1 cellular context compared by ENCODE assay signal in the genomic region with DNA sequence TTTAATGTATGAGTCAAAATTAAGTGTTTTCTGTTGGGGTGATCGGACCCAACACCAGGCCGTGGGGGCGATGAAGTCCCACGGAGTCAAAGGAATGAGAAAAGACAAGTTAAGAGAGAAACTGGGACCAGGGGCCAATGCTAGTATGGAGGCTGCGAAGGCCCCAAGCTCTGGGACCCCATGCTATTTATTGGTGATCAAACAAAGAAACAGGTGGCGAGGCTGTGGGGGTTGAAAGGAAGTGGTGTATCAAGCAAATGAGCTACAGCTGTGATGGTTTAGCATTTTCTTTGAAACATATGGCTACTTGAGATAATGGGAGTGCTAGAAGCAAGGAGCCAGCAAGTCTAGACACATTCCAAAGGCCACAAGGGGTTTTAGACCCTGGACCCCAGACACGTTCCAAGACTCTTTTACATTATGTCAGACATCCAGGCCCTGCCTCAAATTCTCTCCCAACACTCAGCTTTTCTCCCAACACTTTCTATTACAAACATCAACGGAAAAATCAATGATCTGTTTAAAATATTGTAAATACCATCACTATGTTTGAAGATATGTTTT.
A peak's percentile ranks its signal among the peaks of the same experiment; 100 is the strongest.
TF ChIP-seq lines count a peak whose summit lies in the region.

No MANE protein-coding gene starts in this region.

TF ChIP-seq in GM23338, 12 proteins besides CTCF, POLR2A, EP300 and RAD21 (continued from another document):
- TF ChIP-seq, protein P1, sequence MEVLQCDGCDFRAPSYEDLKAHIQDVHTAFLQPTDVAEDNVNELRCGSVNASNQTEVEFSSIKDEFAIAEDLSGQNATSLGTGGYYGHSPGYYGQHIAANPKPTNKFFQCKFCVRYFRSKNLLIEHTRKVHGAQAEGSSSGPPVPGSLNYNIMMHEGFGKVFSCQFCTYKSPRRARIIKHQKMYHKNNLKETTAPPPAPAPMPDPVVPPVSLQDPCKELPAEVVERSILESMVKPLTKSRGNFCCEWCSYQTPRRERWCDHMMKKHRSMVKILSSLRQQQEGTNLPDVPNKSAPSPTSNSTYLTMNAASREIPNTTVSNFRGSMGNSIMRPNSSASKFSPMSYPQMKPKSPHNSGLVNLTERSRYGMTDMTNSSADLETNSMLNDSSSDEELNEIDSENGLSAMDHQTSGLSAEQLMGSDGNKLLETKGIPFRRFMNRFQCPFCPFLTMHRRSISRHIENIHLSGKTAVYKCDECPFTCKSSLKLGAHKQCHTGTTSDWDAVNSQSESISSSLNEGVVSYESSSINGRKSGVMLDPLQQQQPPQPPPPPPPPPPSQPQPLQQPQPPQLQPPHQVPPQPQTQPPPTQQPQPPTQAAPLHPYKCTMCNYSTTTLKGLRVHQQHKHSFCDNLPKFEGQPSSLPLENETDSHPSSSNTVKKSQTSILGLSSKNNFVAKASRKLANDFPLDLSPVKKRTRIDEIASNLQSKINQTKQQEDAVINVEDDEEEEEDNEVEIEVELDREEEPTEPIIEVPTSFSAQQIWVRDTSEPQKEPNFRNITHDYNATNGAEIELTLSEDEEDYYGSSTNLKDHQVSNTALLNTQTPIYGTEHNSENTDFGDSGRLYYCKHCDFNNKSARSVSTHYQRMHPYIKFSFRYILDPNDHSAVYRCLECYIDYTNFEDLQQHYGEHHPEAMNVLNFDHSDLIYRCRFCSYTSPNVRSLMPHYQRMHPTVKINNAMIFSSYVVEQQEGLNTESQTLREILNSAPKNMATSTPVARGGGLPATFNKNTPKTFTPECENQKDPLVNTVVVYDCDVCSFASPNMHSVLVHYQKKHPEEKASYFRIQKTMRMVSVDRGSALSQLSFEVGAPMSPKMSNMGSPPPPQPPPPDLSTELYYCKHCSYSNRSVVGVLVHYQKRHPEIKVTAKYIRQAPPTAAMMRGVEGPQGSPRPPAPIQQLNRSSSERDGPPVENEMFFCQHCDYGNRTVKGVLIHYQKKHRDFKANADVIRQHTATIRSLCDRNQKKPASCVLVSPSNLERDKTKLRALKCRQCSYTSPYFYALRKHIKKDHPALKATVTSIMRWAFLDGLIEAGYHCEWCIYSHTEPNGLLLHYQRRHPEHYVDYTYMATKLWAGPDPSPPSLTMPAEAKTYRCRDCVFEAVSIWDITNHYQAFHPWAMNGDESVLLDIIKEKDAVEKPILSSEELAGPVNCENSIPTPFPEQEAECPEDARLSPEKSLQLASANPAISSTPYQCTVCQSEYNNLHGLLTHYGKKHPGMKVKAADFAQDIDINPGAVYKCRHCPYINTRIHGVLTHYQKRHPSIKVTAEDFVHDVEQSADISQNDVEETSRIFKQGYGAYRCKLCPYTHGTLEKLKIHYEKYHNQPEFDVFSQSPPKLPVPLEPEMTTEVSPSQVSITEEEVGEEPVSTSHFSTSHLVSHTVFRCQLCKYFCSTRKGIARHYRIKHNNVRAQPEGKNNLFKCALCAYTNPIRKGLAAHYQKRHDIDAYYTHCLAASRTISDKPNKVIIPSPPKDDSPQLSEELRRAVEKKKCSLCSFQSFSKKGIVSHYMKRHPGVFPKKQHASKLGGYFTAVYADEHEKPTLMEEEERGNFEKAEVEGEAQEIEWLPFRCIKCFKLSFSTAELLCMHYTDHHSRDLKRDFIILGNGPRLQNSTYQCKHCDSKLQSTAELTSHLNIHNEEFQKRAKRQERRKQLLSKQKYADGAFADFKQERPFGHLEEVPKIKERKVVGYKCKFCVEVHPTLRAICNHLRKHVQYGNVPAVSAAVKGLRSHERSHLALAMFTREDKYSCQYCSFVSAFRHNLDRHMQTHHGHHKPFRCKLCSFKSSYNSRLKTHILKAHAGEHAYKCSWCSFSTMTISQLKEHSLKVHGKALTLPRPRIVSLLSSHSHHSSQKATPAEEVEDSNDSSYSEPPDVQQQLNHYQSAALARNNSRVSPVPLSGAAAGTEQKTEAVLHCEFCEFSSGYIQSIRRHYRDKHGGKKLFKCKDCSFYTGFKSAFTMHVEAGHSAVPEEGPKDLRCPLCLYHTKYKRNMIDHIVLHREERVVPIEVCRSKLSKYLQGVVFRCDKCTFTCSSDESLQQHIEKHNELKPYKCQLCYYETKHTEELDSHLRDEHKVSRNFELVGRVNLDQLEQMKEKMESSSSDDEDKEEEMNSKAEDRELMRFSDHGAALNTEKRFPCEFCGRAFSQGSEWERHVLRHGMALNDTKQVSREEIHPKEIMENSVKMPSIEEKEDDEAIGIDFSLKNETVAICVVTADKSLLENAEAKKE (CRISPR knock-in tag; IDR thresholded peaks at IDR 0.05), result 0 out of 2 replicates have a peak, but pooled peaks have one; percentile 11
- TF ChIP-seq, protein P2, sequence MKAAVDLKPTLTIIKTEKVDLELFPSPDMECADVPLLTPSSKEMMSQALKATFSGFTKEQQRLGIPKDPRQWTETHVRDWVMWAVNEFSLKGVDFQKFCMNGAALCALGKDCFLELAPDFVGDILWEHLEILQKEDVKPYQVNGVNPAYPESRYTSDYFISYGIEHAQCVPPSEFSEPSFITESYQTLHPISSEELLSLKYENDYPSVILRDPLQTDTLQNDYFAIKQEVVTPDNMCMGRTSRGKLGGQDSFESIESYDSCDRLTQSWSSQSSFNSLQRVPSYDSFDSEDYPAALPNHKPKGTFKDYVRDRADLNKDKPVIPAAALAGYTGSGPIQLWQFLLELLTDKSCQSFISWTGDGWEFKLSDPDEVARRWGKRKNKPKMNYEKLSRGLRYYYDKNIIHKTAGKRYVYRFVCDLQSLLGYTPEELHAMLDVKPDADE (IDR thresholded peaks at IDR 0.05), result peak; percentile 72
- TF ChIP-seq NANOG (IDR thresholded peaks at IDR 0.05; ENCODE audit: borderline replicate concordance), result peak; percentile 81
- TF ChIP-seq, protein P3, sequence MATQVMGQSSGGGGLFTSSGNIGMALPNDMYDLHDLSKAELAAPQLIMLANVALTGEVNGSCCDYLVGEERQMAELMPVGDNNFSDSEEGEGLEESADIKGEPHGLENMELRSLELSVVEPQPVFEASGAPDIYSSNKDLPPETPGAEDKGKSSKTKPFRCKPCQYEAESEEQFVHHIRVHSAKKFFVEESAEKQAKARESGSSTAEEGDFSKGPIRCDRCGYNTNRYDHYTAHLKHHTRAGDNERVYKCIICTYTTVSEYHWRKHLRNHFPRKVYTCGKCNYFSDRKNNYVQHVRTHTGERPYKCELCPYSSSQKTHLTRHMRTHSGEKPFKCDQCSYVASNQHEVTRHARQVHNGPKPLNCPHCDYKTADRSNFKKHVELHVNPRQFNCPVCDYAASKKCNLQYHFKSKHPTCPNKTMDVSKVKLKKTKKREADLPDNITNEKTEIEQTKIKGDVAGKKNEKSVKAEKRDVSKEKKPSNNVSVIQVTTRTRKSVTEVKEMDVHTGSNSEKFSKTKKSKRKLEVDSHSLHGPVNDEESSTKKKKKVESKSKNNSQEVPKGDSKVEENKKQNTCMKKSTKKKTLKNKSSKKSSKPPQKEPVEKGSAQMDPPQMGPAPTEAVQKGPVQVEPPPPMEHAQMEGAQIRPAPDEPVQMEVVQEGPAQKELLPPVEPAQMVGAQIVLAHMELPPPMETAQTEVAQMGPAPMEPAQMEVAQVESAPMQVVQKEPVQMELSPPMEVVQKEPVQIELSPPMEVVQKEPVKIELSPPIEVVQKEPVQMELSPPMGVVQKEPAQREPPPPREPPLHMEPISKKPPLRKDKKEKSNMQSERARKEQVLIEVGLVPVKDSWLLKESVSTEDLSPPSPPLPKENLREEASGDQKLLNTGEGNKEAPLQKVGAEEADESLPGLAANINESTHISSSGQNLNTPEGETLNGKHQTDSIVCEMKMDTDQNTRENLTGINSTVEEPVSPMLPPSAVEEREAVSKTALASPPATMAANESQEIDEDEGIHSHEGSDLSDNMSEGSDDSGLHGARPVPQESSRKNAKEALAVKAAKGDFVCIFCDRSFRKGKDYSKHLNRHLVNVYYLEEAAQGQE (IDR thresholded peaks at IDR 0.05; ENCODE audit: unreplicated experiment), result no peak
TF ChIP-seq in GM23338: peak in this region for 4.
